7 cellular contexts compared by ENCODE assay signal in genomic region chr2:238238766-238239551, GRCh38. TPM values are rescaled to one million over a fixed set of nuclear protein-coding genes. Genes with fewer than 3 reads are reported as not detected.
A peak's percentile ranks its signal among the peaks of the same experiment; 100 is the strongest.
DNase-seq lines count a peak whose midpoint lies in the region; ATAC-seq and TF ChIP-seq lines count a peak whose summit lies in the region.

No MANE protein-coding gene starts in this region.

- H3K27ac ChIP-seq in endodermal cell (ENCODE audit: low read depth, low read length), result no peak overlapping the region
- no peak overlapping the region for H3K27ac ChIP-seq in psoas muscle

- H3K27ac Mint-ChIP-seq in endodermal cell, result no peak overlapping the region
- no peak overlapping the region for H3K27ac Mint-ChIP-seq in endothelial cell (ENCODE audit: unreplicated experiment)

- H3K27me3 Mint-ChIP-seq in endodermal cell (ENCODE audit: insufficient read depth) (peaks cover 63% of the 10 kb centered on the region), endothelial cell (ENCODE audit: unreplicated experiment) (peaks cover 31% of the 10 kb centered on the region)

- H3K4me1 Mint-ChIP-seq in endodermal cell, result no peaks in the 10 kb centered on the region
- H3K4me1 Mint-ChIP-seq in endothelial cell (ENCODE audit: unreplicated experiment), result peaks cover 11% of the 10 kb centered on the region

- H3K4me3 ChIP-seq in endodermal cell (ENCODE audit: low read length) (no peak overlapping the region), psoas muscle (peak overlapping the region; percentile 69)

- H3K9me3 ChIP-seq in endodermal cell (ENCODE audit: control insufficient read depth, low read length) (no peaks in the 10 kb centered on the region), psoas muscle (no peaks in the 10 kb centered on the region)

- peak; percentile 7 for TF ChIP-seq CTCF in GM12873 (IDR thresholded peaks at IDR 0.05; ENCODE audit: insufficient read depth, low read depth, low read length, missing control alignments)
- no peak for TF ChIP-seq CTCF in endodermal cell (conservative IDR thresholded peaks at IDR 0.05)
- no peak for TF ChIP-seq CTCF in psoas muscle (IDR thresholded peaks at IDR 0.05)
- TF ChIP-seq CTCF in endothelial cell (IDR thresholded peaks at IDR 0.05; ENCODE audit: unreplicated experiment), result no peak

- DNase-seq in T-helper 9 cell (peak; percentile 20), endodermal cell (peak; percentile 71), psoas muscle (peak; percentile 44 to 66), endothelial cell (ENCODE audit: low spot score) (no peak), iPS-NIHi7 (ENCODE audit: extremely low spot score) (no peak)

- no peaks in the 10 kb centered on the region for H3K36me3 Mint-ChIP-seq in endodermal cell (ENCODE audit: low read depth)
- H3K36me3 Mint-ChIP-seq in endothelial cell (ENCODE audit: low read depth, unreplicated experiment), result peaks cover 12% of the 10 kb centered on the region

- H3K4me3 Mint-ChIP-seq in endodermal cell, result peak overlapping the region; percentile 36
- no peak overlapping the region for H3K4me3 Mint-ChIP-seq in endothelial cell (ENCODE audit: unreplicated experiment)

- intact Hi-C loops in psoas muscle (cut with DNase I), result no loop called here

- H3K27me3 ChIP-seq in endodermal cell (ENCODE audit: control insufficient read depth, insufficient read depth, low read length, poor library complexity, severe bottlenecking) (peaks cover 42% of the 10 kb centered on the region), psoas muscle (ENCODE audit: insufficient read depth in 3 of 3, low read length in 2 of 3) (peaks cover 0 to 2% (median 0%) of the 10 kb centered on the region in 3 donors)

- H3K4me1 ChIP-seq in endodermal cell (ENCODE audit: control insufficient read depth, insufficient read depth, low read length) (no peaks in the 10 kb centered on the region), psoas muscle (peaks cover 32% of the 10 kb centered on the region)

- peaks cover 1% of the 10 kb centered on the region for H3K36me3 ChIP-seq in endodermal cell (ENCODE audit: control insufficient read depth, insufficient read depth, low read length)
- no peaks in the 10 kb centered on the region for H3K36me3 ChIP-seq in psoas muscle (ENCODE audit: insufficient read depth in 1 of 2, low read depth in 1 of 2)

- H3K9me3 Mint-ChIP-seq in endodermal cell, result no peaks in the 10 kb centered on the region
- no peaks in the 10 kb centered on the region for H3K9me3 Mint-ChIP-seq in endothelial cell (ENCODE audit: unreplicated experiment)

- no peak overlapping the region for H3K9ac ChIP-seq in endodermal cell (ENCODE audit: extremely low read depth, low read length, poor library complexity, severe bottlenecking)

- ATAC-seq in HG03039 (IDR thresholded peaks at IDR 0.05; ENCODE audit: unreplicated experiment) (peak; percentile 2), psoas muscle (no peak)

- WGBS in endodermal cell (ENCODE audit: insufficient coverage in 1 of 2, insufficient read length in 1 of 2), 2 experiments, result 30 to 63% methylated on average over 7 to 77 of the region's 77 CpGs
- WGBS in psoas muscle, 3 donors, result 19 to 30% (median 24%) methylated on average over 51 to 77 of the region's 77 CpGs

RNA-seq across cellular contexts. Expression of gene HES6, which starts 0.9 kb away (rescaled TPM):
- total RNA-seq in endodermal cell (10 to 100 TPM; 17.8 to 26.3 TPM), psoas muscle (10 to 100 TPM in 2 of 4 donors, 1 to 10 TPM in 2; 4.1 to 13.1 (median 10.9) TPM), endothelial cell (ENCODE audit: unreplicated experiment) (5.0 TPM)
- polyA plus RNA-seq in endodermal cell (2013, experiment 1 of 2), result 302 TPM
- 279 TPM for polyA plus RNA-seq in endodermal cell (2013, experiment 2 of 2)
- 10 to 100 TPM; 35.7 to 54.5 (median 40.6) TPM for polyA plus RNA-seq in psoas muscle

RNA-seq across cellular contexts. Expression of gene ILKAP, which starts 35.5 kb away (rescaled TPM):
- total RNA-seq in endodermal cell (10 to 100 TPM; 40.9 to 46.4 TPM), psoas muscle (10 to 100 TPM; 31.8 to 43.8 (median 39.3) TPM), endothelial cell (ENCODE audit: unreplicated experiment) (43.0 TPM)
- polyA plus RNA-seq in endodermal cell (2013, experiment 1 of 2), result 42.6 TPM
- polyA plus RNA-seq in endodermal cell (2013, experiment 2 of 2), result 38.0 TPM
- 10 to 100 TPM; 55.2 to 66.6 (median 58.4) TPM for polyA plus RNA-seq in psoas muscle

RNA-seq across cellular contexts. Expression of gene PER2, which starts 49.5 kb away (rescaled TPM):
- total RNA-seq in endodermal cell (10 to 100 TPM in 1 of 2 donors, 1 to 10 TPM in 1; 9.7 to 13.5 TPM), psoas muscle (10 to 100 TPM in 3 of 4 donors, 1 to 10 TPM in 1; 7.8 to 20.7 (median 13.1) TPM), endothelial cell (ENCODE audit: unreplicated experiment) (5.5 TPM)
- 5.6 TPM for polyA plus RNA-seq in endodermal cell (2013, experiment 1 of 2)
- polyA plus RNA-seq in endodermal cell (2013, experiment 2 of 2), result 4.9 TPM
- polyA plus RNA-seq in psoas muscle, result 1 to 10 TPM; 1.9 to 2.5 (median 2.4) TPM

Comparison
In these comparisons a context has a peak if more than half of its experiments do, and no peak if none do; other contexts are left out.
1. DNase-seq: peak in T-helper 9 cell (single experiment), endodermal cell (single experiment) and psoas muscle (2 of 2); none in endothelial cell (single experiment) and iPS-NIHi7 (single experiment).